22 cellular contexts compared by ENCODE assay signal in the genomic region with DNA sequence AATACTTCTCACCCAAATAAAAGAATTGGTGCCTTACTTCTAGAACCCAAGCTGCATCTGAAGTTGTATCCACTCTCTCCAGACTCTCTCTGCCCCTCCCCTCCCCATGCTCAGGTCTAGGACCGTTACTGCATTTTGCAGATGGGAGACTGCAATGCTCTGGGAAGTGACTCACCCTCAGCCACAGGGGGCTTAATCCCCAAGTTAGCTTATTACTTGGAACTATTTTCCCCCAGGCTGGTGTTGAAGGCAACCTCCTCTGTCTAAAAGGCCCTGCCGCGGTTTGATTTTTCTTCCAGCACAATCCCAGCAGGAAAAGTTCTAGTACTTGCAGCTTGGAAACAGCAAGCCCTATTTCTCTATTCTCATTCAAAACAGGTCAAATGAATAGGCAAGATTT.
DNase-seq lines count a peak whose midpoint lies in the region; ATAC-seq and TF ChIP-seq lines count a peak whose summit lies in the region.
"Had no signal": no experiment of that assay in that cellular context is flagged by ENCODE, and none has a peak within 500 bp of the region (broad histone marks: within the 10 kb centered on the region; RNA-seq: fewer than 3 reads in every experiment).

No MANE protein-coding gene starts in this region.

- H3K4me1 ChIP-seq in neural progenitor cell (peaks cover 12% of the 10 kb centered on the region), gastrocnemius medialis (no peaks in the 10 kb centered on the region)
- H3K4me1 ChIP-seq: left lung, psoas muscle, spleen, suprapubic skin had no signal

- H3K36me3 ChIP-seq in neural progenitor cell: no peaks in the 10 kb centered on the region
- no peaks in the 10 kb centered on the region for H3K36me3 ChIP-seq in gastrocnemius medialis
- H3K36me3 ChIP-seq: left lung, spleen, suprapubic skin had no signal

- no peak for TF ChIP-seq CTCF in astrocyte of the spinal cord (IDR thresholded peaks at IDR 0.05; ENCODE audit: low read depth, low read length)
- no peak for TF ChIP-seq CTCF in neural progenitor cell (IDR thresholded peaks at IDR 0.05)
- TF ChIP-seq CTCF in gastrocnemius medialis (IDR thresholded peaks at IDR 0.05 in 4 of 5, conservative IDR thresholded peaks at IDR 0.05 in 1 of 5): no peak

- H3K27ac Mint-ChIP-seq in neural progenitor cell: peak overlapping the region; percentile 88
- H3K27ac Mint-ChIP-seq: activated naive CD8-positive, alpha-beta T cell treated with anti-CD3 and anti-CD28 coated beads for 36 hours; activated T-helper 1 cell treated with anti-CD3 and anti-CD28 coated beads, Interleukin-12 subunit alpha, Interleukin-12 subunit beta, Interleukin-2, Interleukin-4 antibody, amounts not matched to agents 30 ng/mL and 10 ng/mL and 1 ng/mL, durations not matched to agents 14 hours and 24 hours and 36 hours had no signal

- H3K9me3 ChIP-seq in neural progenitor cell (ENCODE audit: low read depth) (no peaks in the 10 kb centered on the region), gastrocnemius medialis (no peaks in the 10 kb centered on the region)
- H3K9me3 ChIP-seq: left lung, mucosa of descending colon, psoas muscle, spleen, suprapubic skin had no signal

- H3K36me3 Mint-ChIP-seq in neural progenitor cell: no peaks in the 10 kb centered on the region
- H3K36me3 Mint-ChIP-seq: activated naive CD8-positive, alpha-beta T cell treated with anti-CD3 and anti-CD28 coated beads for 36 hours had no signal

- peak overlapping the region; percentile 1 for H2AFZ ChIP-seq in neural progenitor cell (replicated peaks)
- H2AFZ ChIP-seq: PC-9 had no signal

- H3K27me3 ChIP-seq in neural progenitor cell: no peaks in the 10 kb centered on the region
- H3K27me3 ChIP-seq in gastrocnemius medialis: peaks cover 0 to 4% (median 0%) of the 10 kb centered on the region in 3 donors
- H3K27me3 ChIP-seq: left lung, spleen, suprapubic skin had no signal

- no peaks in the 10 kb centered on the region for H3F3A ChIP-seq in neural progenitor cell (ENCODE audit: low read depth)

- no peak overlapping the region for H3K9ac ChIP-seq in neural progenitor cell

- no peaks in the 10 kb centered on the region for H3K9me3 Mint-ChIP-seq in neural progenitor cell
- H3K9me3 Mint-ChIP-seq: activated naive CD8-positive, alpha-beta T cell treated with anti-CD3 and anti-CD28 coated beads for 36 hours; activated T-helper 1 cell treated with anti-CD3 and anti-CD28 coated beads, Interleukin-12 subunit alpha, Interleukin-12 subunit beta, Interleukin-2, Interleukin-4 antibody, amounts not matched to agents 30 ng/mL and 10 ng/mL and 1 ng/mL, durations not matched to agents 14 hours and 24 hours and 36 hours had no signal

- intact Hi-C loops in gastrocnemius medialis (cut with DNase I; ENCODE audit: low total_unique reads): no loop called here

- H3K79me2 ChIP-seq in neural progenitor cell (ENCODE audit: low read depth): no peaks in the 10 kb centered on the region

- no peak overlapping the region for H3K4me2 ChIP-seq in neural progenitor cell
- H3K4me2 ChIP-seq: PC-9 had no signal

- peak; percentile 32 for DNase-seq in ELR (ENCODE audit: low read depth)
- DNase-seq in NCI-H69 (lab: John Stamatoyannopoulos, UW): peak; percentile 10
- DNase-seq in astrocyte of the spinal cord (ENCODE audit: low read depth, low spot score): peak; percentile 66
- peak; percentile 41 for DNase-seq in neural progenitor cell (ENCODE audit: low spot score)
- no peak for DNase-seq in substantia nigra (lab: John Stamatoyannopoulos, UW)
- no peak for DNase-seq in NCI-H1417 treated with DMSO at 0.1 percent for 48 hours (lab: John Stamatoyannopoulos, UW)
- no peak for DNase-seq in gastrocnemius medialis
- DNase-seq: activated naive CD8-positive, alpha-beta T cell treated with anti-CD3 and anti-CD28 coated beads for 36 hours; GOT3; left lung; mucosa of descending colon; NCI-H146; NCI-H2171 treated with DMSO at 0.1 percent for 48 hours; NCI-H748 treated with DMSO at 0.1 percent for 48 hours; PC-9; psoas muscle; spleen; stimulated activated CD8-positive, alpha-beta memory T cell treated with anti-CD3 and anti-CD28 coated beads, Interleukin-4, amount 100 ng/mL, for 48 hours had no signal

- no peak overlapping the region for H3K4me3 Mint-ChIP-seq in neural progenitor cell
- H3K4me3 Mint-ChIP-seq: activated naive CD8-positive, alpha-beta T cell treated with anti-CD3 and anti-CD28 coated beads for 36 hours; activated T-helper 1 cell treated with anti-CD3 and anti-CD28 coated beads, Interleukin-12 subunit alpha, Interleukin-12 subunit beta, Interleukin-2, Interleukin-4 antibody, amounts not matched to agents 30 ng/mL and 10 ng/mL and 1 ng/mL, durations not matched to agents 14 hours and 24 hours and 36 hours had no signal

- TF ChIP-seq POLR2A in gastrocnemius medialis (IDR thresholded peaks at IDR 0.05): no peak

- H4K20me1 ChIP-seq in neural progenitor cell (ENCODE audit: low read depth): no peaks in the 10 kb centered on the region

- H3K4me3 ChIP-seq in astrocyte of the spinal cord (ENCODE audit: low read depth, low read length) (no peak overlapping the region), neural progenitor cell (no peak overlapping the region), gastrocnemius medialis (no peak overlapping the region)
- H3K4me3 ChIP-seq: left lung, mucosa of descending colon, PC-9, psoas muscle, spleen, suprapubic skin had no signal

- no peak overlapping the region for H3K27ac ChIP-seq in neural progenitor cell
- H3K27ac ChIP-seq in substantia nigra (ENCODE audit: low read depth, low read length, poor library complexity, severe bottlenecking): no peak overlapping the region
- H3K27ac ChIP-seq in gastrocnemius medialis: no peak overlapping the region
- H3K27ac ChIP-seq: left lung, PC-9, psoas muscle, spleen, suprapubic skin had no signal

- in situ Hi-C loops in astrocyte of the spinal cord (cut with HindIII; ENCODE audit: low sequenced_read_pairs) (no loop called here), gastrocnemius medialis (cut with MboI; ENCODE audit: low sequenced_read_pairs in 4 of 4) (no loop called here)

- ATAC-seq in GM19351 (IDR thresholded peaks at IDR 0.05; ENCODE audit: unreplicated experiment): no peak
- ATAC-seq in gastrocnemius medialis: no peak
- ATAC-seq: activated CD4-positive, CD25-positive, alpha-beta regulatory T cell treated with anti-CD3 and anti-CD28 coated beads, Interleukin-2, amount 50 U/mL, for 24 hours; left lung; mucosa of descending colon; psoas muscle had no signal

- peaks cover 4% of the 10 kb centered on the region for H3K27me3 Mint-ChIP-seq in neural progenitor cell (ENCODE audit: insufficient read depth, low read depth)
- H3K27me3 Mint-ChIP-seq: activated naive CD8-positive, alpha-beta T cell treated with anti-CD3 and anti-CD28 coated beads for 36 hours had no signal

- H3K4me1 Mint-ChIP-seq in neural progenitor cell: peaks cover 24% of the 10 kb centered on the region
- H3K4me1 Mint-ChIP-seq: activated naive CD8-positive, alpha-beta T cell treated with anti-CD3 and anti-CD28 coated beads for 36 hours had no signal

Comparison
In these comparisons a context has a peak if more than half of its experiments do, and no peak if none do; other contexts are left out.
1. DNase-seq: peak in ELR (single experiment), NCI-H69 (single experiment), astrocyte of the spinal cord (single experiment) and neural progenitor cell (single experiment); none in substantia nigra (0 of 49), NCI-H1417 treated with DMSO at 0.1 percent for 48 hours (single experiment) and gastrocnemius medialis (0 of 2).